ENCODE assay signal across 8 cellular contexts in genomic region chr9:37408933-37409710, GRCh38. TPM values are rescaled to one million over a fixed set of nuclear protein-coding genes. Genes with fewer than 3 reads are reported as not detected.
A peak's percentile ranks its signal among the peaks of the same experiment; 100 is the strongest.
DNase-seq lines count a peak whose midpoint lies in the region; ATAC-seq, FAIRE-seq and TF ChIP-seq lines count a peak whose summit lies in the region.

No MANE protein-coding gene starts in this region.

- intact Hi-C loops in kidney (cut with DNase I): no loop called here

- no peak overlapping the region for H3K27ac ChIP-seq in kidney (ENCODE audit: low read depth in 2 of 2, low read length in 2 of 2)

- no peak for FAIRE-seq in kidney (lab: Jason Lieb, UNC)

- H3K4me1 ChIP-seq in kidney (ENCODE audit: control insufficient read depth in 1 of 2, insufficient read depth in 1 of 2, low read depth in 1 of 2, low read length in 2 of 2): peaks cover 0 to 11% of the 10 kb centered on the region in 2 donors

- peak; percentile 25 to 97 (median 71) for DNase-seq in T-helper 2 cell
- DNase-seq in kidney: peak; percentile 68
- no peak for DNase-seq in HCEC 1CT
- DNase-seq in nucleus accumbens (lab: John Stamatoyannopoulos, UW): no peak
- DNase-seq in NOMO-1 treated with DMSO at 0.1 percent for 48 hours (lab: John Stamatoyannopoulos, UW; ENCODE audit: unreplicated experiment): no peak
- no peak for DNase-seq in HUDEP-2 (lab: John Stamatoyannopoulos, UW; ENCODE audit: unreplicated experiment in 76 of 76)

- no peak for TF ChIP-seq CTCF in kidney (IDR thresholded peaks at IDR 0.05; ENCODE audit: borderline replicate concordance, extremely low read depth, insufficient read depth)

- H3K9ac ChIP-seq in kidney (ENCODE audit: low read length in 2 of 2): no peak overlapping the region

- H3K9me3 ChIP-seq in kidney (ENCODE audit: control insufficient read depth in 1 of 2, low read length in 2 of 2): no peaks in the 10 kb centered on the region

- H3K4me3 ChIP-seq in kidney (ENCODE audit: low read length in 2 of 2): no peak overlapping the region

- peak; percentile 85 for ATAC-seq in GM18502 (IDR thresholded peaks at IDR 0.05; ENCODE audit: poor library complexity, unreplicated experiment)
- peak; percentile 88 for ATAC-seq in HG02678 (IDR thresholded peaks at IDR 0.05; ENCODE audit: unreplicated experiment)

- H3K36me3 ChIP-seq in kidney (ENCODE audit: control insufficient read depth in 1 of 2, insufficient read depth in 2 of 2, low read length in 2 of 2): no peaks in the 10 kb centered on the region

RNA-seq across cellular contexts. Expression of gene GRHPR, which starts 13.4 kb away (rescaled TPM):
- 101 TPM for total RNA-seq in kidney
- 257 TPM for polyA plus RNA-seq in kidney (ENCODE audit: insufficient read depth, low read depth, low replicate concordance)

RNA-seq across cellular contexts. Expression of gene ZBTB5, which starts 56.1 kb away (rescaled TPM):
- total RNA-seq in kidney: 14.1 TPM
- 6.1 TPM for polyA plus RNA-seq in kidney (ENCODE audit: insufficient read depth, low read depth, low replicate concordance)

Comparison
In these comparisons a context has a peak if more than half of its experiments do, and no peak if none do; other contexts are left out.
1. DNase-seq: peak in T-helper 2 cell (5 of 5) and kidney (single experiment); none in HCEC 1CT (single experiment), nucleus accumbens (0 of 56), NOMO-1 treated with DMSO at 0.1 percent for 48 hours (single experiment) and HUDEP-2 (0 of 76).